8 cellular contexts compared by ENCODE assay signal in genomic region chr3:75785091-75785755, GRCh38. TPM values are rescaled to one million over a fixed set of nuclear protein-coding genes. Genes with fewer than 3 reads are reported as not detected.
DNase-seq lines count a peak whose midpoint lies in the region; ATAC-seq, FAIRE-seq and TF ChIP-seq lines count a peak whose summit lies in the region.
"Not testable (repeated sequence)": the region's sequence is repeated elsewhere in the genome, so short reads cannot be mapped to it uniquely, and the experiment has no call there.

ZNF717 (minus strand) TSS chr3:75785549; CDS start chr3:75783362, 2,187 bp downstream.

- peak; percentile 42; the same call in 1 of the 2 replicates for TF ChIP-seq POLR2A in GM12892 (IDR thresholded peaks at IDR 0.05; ENCODE audit: low read depth, low read length)

- H3K9me3 ChIP-seq in aorta (ENCODE audit: control insufficient read depth, low read length), result not testable (repeated sequence)

- not testable (repeated sequence) for TF ChIP-seq CTCF in epithelial cell of esophagus (IDR thresholded peaks at IDR 0.05; ENCODE audit: insufficient read depth, low read depth, low read length, missing control alignments)

- H3K36me3 ChIP-seq in aorta (ENCODE audit: control insufficient read depth in 1 of 2, insufficient read depth in 2 of 2, low read length in 1 of 2), result not testable (repeated sequence)

- DNase-seq in GM12892 (ENCODE audit: insufficient read length) (peak; percentile 11), NCI-H128 (lab: John Stamatoyannopoulos, UW; ENCODE audit: unreplicated experiment) (peak; percentile 58), SW480 (ENCODE audit: low spot score) (peak; percentile 70), epithelial cell of esophagus (ENCODE audit: low read depth) (peak; percentile 86), medulla oblongata (ENCODE audit: extremely low spot score) (peak; percentile 94), aorta (peak; percentile 97 to 99)
- peak; percentile 88 for DNase-seq in activated effector memory CD4-positive, alpha-beta T cell treated with Interleukin-2 at 50 U/mL for 16 hours
- peak; percentile 87 to 94 (median 92) for DNase-seq in stimulated activated CD4-positive, alpha-beta T cell treated with anti-CD3 and anti-CD28 coated beads, Interleukin-12 subunit alpha, Interleukin-12 subunit beta, amount 100 ng/mL, for 48 hours (ENCODE audit: low read depth in 2 of 3, low spot score in 1 of 3)

- not testable (repeated sequence) for ATAC-seq in aorta (ENCODE audit: low FRiP score)

- H3K4me3 ChIP-seq in epithelial cell of esophagus (ENCODE audit: low read length), result peak within 1 kb of the TSS; percentile 67
- H3K4me3 ChIP-seq in aorta (ENCODE audit: low read length in 2 of 2), result peak within 1 kb of the TSS; percentile 52 to 82

- not testable (repeated sequence) for H3K4me1 ChIP-seq in aorta (ENCODE audit: control insufficient read depth in 1 of 2, insufficient read depth in 2 of 2, low read length in 2 of 2)

- 4% methylated on average over 45 to 51 of the region's 51 CpGs for WGBS in aorta, 2 donors

- intact Hi-C loops in aorta (cut with DNase I), result not testable (repeated sequence)

- not testable (repeated sequence) for FAIRE-seq in GM12892 (lab: Jason Lieb, UNC)

- H3K27ac ChIP-seq in aorta (ENCODE audit: low read depth in 1 of 2, low read length in 2 of 2), result peak within 1 kb of the TSS in 1 of 2 donors; percentile 90

- not testable (repeated sequence) for H3K27me3 ChIP-seq in aorta (ENCODE audit: control insufficient read depth in 1 of 2, insufficient read depth in 2 of 2, low read length in 1 of 2)

RNA-seq across cellular contexts. Expression of gene ZNF717, which starts in this region (rescaled TPM):
- 9.1 TPM for polyA plus RNA-seq in GM12892 (2012; ENCODE audit: missing spikeins)
- 10 to 100 TPM; 11.6 to 17.2 TPM for total RNA-seq in aorta
- polyA plus RNA-seq in aorta, result 1 to 10 TPM; 1.4 to 5.9 TPM

Comparison
In these comparisons a context has a peak if more than half of its experiments do, and no peak if none do; other contexts are left out.
1. DNase-seq: peak in every context shown above with its lines; median percentile 98 in aorta; 94 in medulla oblongata; 92 in stimulated activated CD4-positive, alpha-beta T cell treated with anti-CD3 and anti-CD28 coated beads, Interleukin-12 subunit alpha, Interleukin-12 subunit beta, amount 100 ng/mL, for 48 hours; 88 in activated effector memory CD4-positive, alpha-beta T cell treated with Interleukin-2 at 50 U/mL for 16 hours; 86 in epithelial cell of esophagus; 70 in SW480; 58 in NCI-H128; 11 in GM12892.